Comparison of ENCODE assay signal across 8 cellular contexts in the genomic region with DNA sequence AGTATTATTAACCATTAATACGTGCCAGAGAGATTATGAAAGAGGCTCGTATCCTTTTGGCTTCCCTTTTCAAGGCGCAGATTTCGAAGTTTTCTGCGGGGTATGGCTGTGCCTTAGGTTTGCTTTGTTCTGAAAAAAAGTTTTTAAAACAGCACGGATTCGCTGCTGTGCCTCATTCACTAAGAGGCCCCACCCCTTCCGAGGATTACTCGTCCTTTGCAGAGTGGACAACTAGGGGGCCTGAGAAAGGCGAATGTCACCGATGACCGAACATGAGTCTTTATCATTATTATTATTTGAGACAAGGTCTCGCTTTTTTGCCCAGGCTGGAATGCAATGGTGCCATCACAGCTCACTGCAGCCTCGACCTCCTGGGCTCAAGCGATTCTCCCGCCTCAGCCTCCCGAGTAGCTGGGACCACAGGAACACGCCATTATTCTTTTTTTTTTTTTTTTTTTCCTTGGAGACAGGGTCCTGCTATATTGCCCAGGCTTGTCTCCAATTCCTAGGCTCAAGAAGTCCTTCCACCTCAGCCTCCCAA. TPM values are rescaled to one million over a fixed set of nuclear protein-coding genes. Genes with fewer than 3 reads are reported as not detected.
DNase-seq lines count a peak whose midpoint lies in the region; ATAC-seq and TF ChIP-seq lines count a peak whose summit lies in the region.

No MANE protein-coding gene starts in this region.

- peaks cover 17% of the 10 kb centered on the region for H3K36me3 ChIP-seq in brain microvascular endothelial cell (replicated peaks)
- peaks cover 16% of the 10 kb centered on the region for H3K36me3 ChIP-seq in iPS-18a (ENCODE audit: control insufficient read depth, low read depth, low read length)

- ATAC-seq in HG02798 (IDR thresholded peaks at IDR 0.05; ENCODE audit: poor library complexity, unreplicated experiment) (peak; percentile 17), sciatic nerve (peak; percentile 70)

- no peaks in the 10 kb centered on the region for H3K9me3 ChIP-seq in iPS-18a (ENCODE audit: control insufficient read depth, low read depth, low read length)

- intact Hi-C loops in sciatic nerve (cut with DNase I) = loop anchor here (5.0 kb wide), 1 partner anchor 231 kb away; no protein-coding TSS in a partner anchor

- peak overlapping the region; percentile 85 for H3K9ac ChIP-seq in iPS-18a (ENCODE audit: low read length)

- in situ Hi-C loops in brain microvascular endothelial cell (cut with HindIII; ENCODE audit: low pct_ligation_motif_present, low sequenced_read_pairs) = no loop called here

- H3K4me3 ChIP-seq in brain microvascular endothelial cell (ENCODE audit: low read depth, low read length) = peak overlapping the region; percentile 90
- peak overlapping the region; percentile 90 for H3K4me3 ChIP-seq in iPS-18a (ENCODE audit: low read length)

- H3K27me3 ChIP-seq in brain microvascular endothelial cell (replicated peaks) (no peaks in the 10 kb centered on the region), iPS-18a (ENCODE audit: control insufficient read depth, insufficient read depth, low read length) (no peaks in the 10 kb centered on the region)

- peak; percentile 42 for TF ChIP-seq CTCF in brain microvascular endothelial cell (IDR thresholded peaks at IDR 0.05; ENCODE audit: low read depth, low read length, missing control alignments)

- H3K27ac ChIP-seq in brain microvascular endothelial cell (peak overlapping the region; percentile 93), iPS-18a (ENCODE audit: low read length) (peak overlapping the region; percentile 59)

- peaks cover 6% of the 10 kb centered on the region for H3K4me1 ChIP-seq in iPS-18a (ENCODE audit: control insufficient read depth, low read depth, low read length)

- DNase-seq in stimulated activated CD4-positive, alpha-beta T cell treated with anti-CD3 and anti-CD28 coated beads, Interleukin-4, amount 100 ng/mL, for 24 hours = peak; percentile 34
- no peak for DNase-seq in stimulated activated CD4-positive, alpha-beta T cell treated with anti-CD3 and anti-CD28 coated beads, Interleukin-4, amount 100 ng/mL, for 1 hour
- DNase-seq in OCI-M1 (lab: John Stamatoyannopoulos, UW) = peak; percentile 78
- peak; percentile 82 for DNase-seq in brain microvascular endothelial cell
- DNase-seq in sciatic nerve (ENCODE audit: low spot score) = peak; percentile 71
- DNase-seq in DMS79 (lab: John Stamatoyannopoulos, UW) = no peak

RNA-seq across cellular contexts. Expression of a gene that starts 0.7 kb away (rescaled TPM):
- total RNA-seq in sciatic nerve = 118 TPM

RNA-seq across cellular contexts. Expression of a gene that starts 31.4 kb away (rescaled TPM):
- 69.4 TPM for total RNA-seq in sciatic nerve

RNA-seq across cellular contexts. Expression of a gene that starts 36.3 kb away (rescaled TPM):
- 16.8 TPM for total RNA-seq in sciatic nerve

Comparison
In these comparisons a context has a peak if more than half of its experiments do, and no peak if none do; other contexts are left out.
1. DNase-seq: peak in stimulated activated CD4-positive, alpha-beta T cell treated with anti-CD3 and anti-CD28 coated beads, Interleukin-4, amount 100 ng/mL, for 24 hours (single experiment), OCI-M1 (single experiment), brain microvascular endothelial cell (single experiment) and sciatic nerve (single experiment); none in stimulated activated CD4-positive, alpha-beta T cell treated with anti-CD3 and anti-CD28 coated beads, Interleukin-4, amount 100 ng/mL, for 1 hour (single experiment) and DMS79 (single experiment).